Comparison of ENCODE assay signal across 11 cellular contexts in the genomic region with DNA sequence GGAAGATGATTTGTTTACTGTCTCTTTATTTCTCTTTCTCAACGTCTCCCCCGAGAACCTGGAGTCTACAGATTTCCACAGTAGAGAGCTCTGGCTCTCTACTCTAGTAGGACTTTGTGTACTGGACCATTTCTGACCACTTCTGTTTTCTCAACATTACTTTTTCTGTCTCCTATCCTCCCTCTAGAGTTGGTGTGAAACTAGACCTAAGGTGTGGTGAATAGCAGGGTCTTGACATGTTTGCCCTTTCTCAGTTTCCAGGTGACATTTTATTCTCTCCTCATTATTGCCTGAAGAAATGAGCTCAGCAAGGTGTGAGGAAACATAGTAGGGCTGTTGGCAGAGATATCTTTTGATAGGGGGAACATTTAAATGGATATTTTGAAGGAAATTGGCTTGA.
DNase-seq lines count a peak whose midpoint lies in the region; ATAC-seq and TF ChIP-seq lines count a peak whose summit lies in the region.
"Had no signal": no experiment of that assay in that cellular context is flagged by ENCODE, and none has a peak within 500 bp of the region (broad histone marks: within the 10 kb centered on the region; RNA-seq: fewer than 3 reads in every experiment).

No MANE protein-coding gene starts in this region.

- no peak for DNase-seq in CD8-positive, alpha-beta T cell
- DNase-seq in KG1 (lab: John Stamatoyannopoulos, UW) (no peak), SJCRH30 (no peak), mesenteric fat pad (ENCODE audit: low spot score) (no peak), HEK293T (ENCODE audit: extremely low spot score) (no peak)
- DNase-seq: aorta; immature natural killer cell; stimulated activated CD4-positive, alpha-beta T cell treated with anti-CD3 and anti-CD28 coated beads, Interleukin-2, amount 100 ng/mL, for 24 hours had no signal

- H3K36me3 ChIP-seq in CD8-positive, alpha-beta T cell (ENCODE audit: insufficient read depth, low read length), result no peaks in the 10 kb centered on the region
- H3K36me3 ChIP-seq in SJCRH30, result no peaks in the 10 kb centered on the region

- peak overlapping the region; percentile 89 for H3K27ac Mint-ChIP-seq in CD8-positive, alpha-beta T cell
- H3K27ac Mint-ChIP-seq: immature natural killer cell had no signal

- H3K9me3 ChIP-seq in CD8-positive, alpha-beta T cell (ENCODE audit: low read length), result no peaks in the 10 kb centered on the region
- H3K9me3 ChIP-seq in SJCRH30 (replicated peaks), result no peaks in the 10 kb centered on the region

- no peaks in the 10 kb centered on the region for H3K9me3 Mint-ChIP-seq in CD8-positive, alpha-beta T cell

- intact Hi-C loops in CD8-positive, alpha-beta T cell (cut with DNase I, micrococcal nuclease), result loop anchor here in 1 of 2 experiments (5.0 kb wide), 3 partner anchors 35 to 145 kb away; no protein-coding TSS in a partner anchor

- CTCF ChIA-PET in CD8-positive, alpha-beta T cell (lab: Charles Lee), result no interaction called here
- CTCF ChIA-PET in HEK293T (lab: Yijun Ruan, JAX), result no interaction called here

- H3K27ac ChIP-seq in CD8-positive, alpha-beta T cell (ENCODE audit: low read depth, low read length), result no peak overlapping the region
- no peak overlapping the region for H3K27ac ChIP-seq in SJCRH30

- no peaks in the 10 kb centered on the region for H3K36me3 Mint-ChIP-seq in CD8-positive, alpha-beta T cell
- H3K36me3 Mint-ChIP-seq: immature natural killer cell had no signal

- no peaks in the 10 kb centered on the region for H3K27me3 ChIP-seq in CD8-positive, alpha-beta T cell (ENCODE audit: insufficient read depth, low read length)
- H3K27me3 ChIP-seq in SJCRH30, result no peaks in the 10 kb centered on the region

- no peak overlapping the region for H3K4me3 ChIP-seq in CD8-positive, alpha-beta T cell (ENCODE audit: low read depth, low read length)
- no peak overlapping the region for H3K4me3 ChIP-seq in SJCRH30

- TF ChIP-seq CTCF in CD8-positive, alpha-beta T cell (IDR thresholded peaks at IDR 0.05), result no peak

- POLR2A ChIA-PET in CD8-positive, alpha-beta T cell (lab: Charles Lee), result no interaction called here
- POLR2A ChIA-PET in HEK293T (lab: Yijun Ruan, JAX), result no interaction called here

- ATAC-seq in CD8-positive, alpha-beta T cell, result no peak
- ATAC-seq in GM19025 (IDR thresholded peaks at IDR 0.05; ENCODE audit: low read depth, unreplicated experiment) (peak; percentile 57), HG02763 (IDR thresholded peaks at IDR 0.05; ENCODE audit: unreplicated experiment) (peak; percentile 62), HG03571 (IDR thresholded peaks at IDR 0.05; ENCODE audit: unreplicated experiment) (peak; percentile 80)

- peaks cover 75% of the 10 kb centered on the region for H3K4me1 Mint-ChIP-seq in CD8-positive, alpha-beta T cell (ENCODE audit: low read depth)

- H3K4me1 ChIP-seq in CD8-positive, alpha-beta T cell (ENCODE audit: insufficient read depth, low read length), result peaks cover 87% of the 10 kb centered on the region
- no peaks in the 10 kb centered on the region for H3K4me1 ChIP-seq in SJCRH30

- no peaks in the 10 kb centered on the region for H3K27me3 Mint-ChIP-seq in CD8-positive, alpha-beta T cell (ENCODE audit: low read depth)

- no peak overlapping the region for H3K4me3 Mint-ChIP-seq in CD8-positive, alpha-beta T cell
- H3K4me3 Mint-ChIP-seq: immature natural killer cell had no signal

TF ChIP-seq in HEK293T, 16 proteins besides CTCF, POLR2A, EP300 and RAD21:
- TF ChIP-seq LEF1 (IDR thresholded peaks at IDR 0.05; ENCODE audit: borderline replicate concordance), result no peak
